Comparison of ENCODE assay signal across 12 cellular contexts in genomic region chr3:47804571-47804970, GRCh38.
DNase-seq lines count a peak whose midpoint lies in the region; ATAC-seq and TF ChIP-seq lines count a peak whose summit lies in the region.
"Had no signal": no experiment of that assay in that cellular context is flagged by ENCODE, and none has a peak within 500 bp of the region (broad histone marks: within the 10 kb centered on the region; RNA-seq: fewer than 3 reads in every experiment).

No MANE protein-coding gene starts in this region.

- H3K36me3 Mint-ChIP-seq in activated naive CD4-positive, alpha-beta T cell treated with anti-CD3 and anti-CD28 coated beads, Interleukin-2, amount 50 U/mL, for 24 hours: no peaks in the 10 kb centered on the region

- no peaks in the 10 kb centered on the region for H3K9me3 Mint-ChIP-seq in activated naive CD4-positive, alpha-beta T cell treated with anti-CD3 and anti-CD28 coated beads, Interleukin-2, amount 50 U/mL, for 24 hours

- H3K36me3 ChIP-seq in subcutaneous abdominal adipose tissue (ENCODE audit: control insufficient read depth in 5 of 5, insufficient read depth in 5 of 5, low read length in 5 of 5): peaks cover 0 to 10% (median 3%) of the 10 kb centered on the region in 5 donors

- no peak for DNase-seq in activated naive CD4-positive, alpha-beta T cell treated with anti-CD3 and anti-CD28 coated beads, Interleukin-2, amount 50 U/mL, for 16 hours
- DNase-seq in RWPE1 (ENCODE audit: low spot score) (no peak), epithelial cell of esophagus (ENCODE audit: low read depth) (peak; percentile 38), NCI-H128 (lab: John Stamatoyannopoulos, UW; ENCODE audit: unreplicated experiment) (no peak)
- no peak for DNase-seq in effector CD8-positive, alpha-beta T cell (lab: John Stamatoyannopoulos, UW)
- DNase-seq: C1 segment of cervical spinal cord, dorsolateral prefrontal cortex, NCI-H446 had no signal

- H3K4me1 Mint-ChIP-seq in activated naive CD4-positive, alpha-beta T cell treated with anti-CD3 and anti-CD28 coated beads, Interleukin-2, amount 50 U/mL, for 24 hours: peaks cover 18% of the 10 kb centered on the region

- no peak overlapping the region for H3K4me3 ChIP-seq in epithelial cell of esophagus (ENCODE audit: low read length)
- H3K4me3 ChIP-seq in subcutaneous abdominal adipose tissue (ENCODE audit: low read depth in 1 of 5, low read length in 5 of 5): no peak overlapping the region

- peak overlapping the region; percentile 96 for H3K4me3 Mint-ChIP-seq in activated naive CD4-positive, alpha-beta T cell treated with anti-CD3 and anti-CD28 coated beads, Interleukin-2, amount 50 U/mL, for 24 hours

- CTCF ChIA-PET in RWPE1 (lab: Yijun Ruan, JAX): no interaction called here

- peak overlapping the region in 4 of 5 donors; percentile 7 to 20 (median 13) for H3K9ac ChIP-seq in subcutaneous abdominal adipose tissue (ENCODE audit: low read length in 5 of 5)

- POLR2A ChIA-PET in RWPE1 (lab: Yijun Ruan, JAX; ENCODE audit: low non-redundant PET): no interaction called here

- no peak for TF ChIP-seq CTCF in RWPE1 (conservative IDR thresholded peaks at IDR 0.05; ENCODE audit: low read depth)
- TF ChIP-seq CTCF in epithelial cell of esophagus (IDR thresholded peaks at IDR 0.05; ENCODE audit: insufficient read depth, low read depth, low read length, missing control alignments): no peak

- peak overlapping the region; percentile 77 for H3K27ac Mint-ChIP-seq in activated naive CD4-positive, alpha-beta T cell treated with anti-CD3 and anti-CD28 coated beads, Interleukin-2, amount 50 U/mL, for 24 hours

- H3K27ac ChIP-seq in RWPE1: peak overlapping the region; percentile 99
- H3K27ac ChIP-seq in subcutaneous abdominal adipose tissue (ENCODE audit: low read depth, low read length): no peak overlapping the region

- no peaks in the 10 kb centered on the region for H3K27me3 Mint-ChIP-seq in activated naive CD4-positive, alpha-beta T cell treated with anti-CD3 and anti-CD28 coated beads, Interleukin-2, amount 50 U/mL, for 24 hours

- no peaks in the 10 kb centered on the region for H3K9me3 ChIP-seq in subcutaneous abdominal adipose tissue (ENCODE audit: control insufficient read depth in 5 of 5, low read length in 5 of 5)
- H3K9me3 ChIP-seq: gastroesophageal sphincter had no signal

- no peaks in the 10 kb centered on the region for H3K27me3 ChIP-seq in subcutaneous abdominal adipose tissue (ENCODE audit: control insufficient read depth in 5 of 5, insufficient read depth in 4 of 5, low read length in 5 of 5)
- H3K27me3 ChIP-seq: dorsolateral prefrontal cortex, gastroesophageal sphincter had no signal

- ATAC-seq in GM18502 (IDR thresholded peaks at IDR 0.05; ENCODE audit: poor library complexity, unreplicated experiment): no peak
- ATAC-seq: gastroesophageal sphincter had no signal

- peaks cover 4 to 18% (median 11%) of the 10 kb centered on the region in 5 donors for H3K4me1 ChIP-seq in subcutaneous abdominal adipose tissue (ENCODE audit: control insufficient read depth in 5 of 5, insufficient read depth in 5 of 5, low read length in 5 of 5)
